In genomic region chr7:127585044-127585953, GRCh38 we compare ENCODE assay signal across 9 cellular contexts. TPM values are rescaled to one million over a fixed set of nuclear protein-coding genes. Genes with fewer than 3 reads are reported as not detected.
DNase-seq lines count a peak whose midpoint lies in the region; ATAC-seq, FAIRE-seq and TF ChIP-seq lines count a peak whose summit lies in the region.
"Had no signal": no experiment of that assay in that cellular context is flagged by ENCODE, and none has a peak within 500 bp of the region (broad histone marks: within the 10 kb centered on the region; RNA-seq: fewer than 3 reads in every experiment).

Gene GCC1 (minus strand): TSS chr7:127585596. CDS start chr7:127585182, 414 bp downstream.

- no peak for FAIRE-seq in kidney (lab: Jason Lieb, UNC)
- FAIRE-seq: colon had no signal

- H3K9ac ChIP-seq in kidney (ENCODE audit: low read length in 2 of 2), result peak within 1 kb of the TSS; percentile 72 to 84

- TF ChIP-seq POLR2A in GM18951 (IDR thresholded peaks at IDR 0.05; ENCODE audit: extremely low read depth, insufficient read depth, insufficient read length), result peak; percentile 91

- peaks cover 9 to 16% of the 10 kb centered on the region in 2 donors for H3K36me3 ChIP-seq in kidney (ENCODE audit: control insufficient read depth in 1 of 2, insufficient read depth in 2 of 2, low read length in 2 of 2)

- in situ Hi-C loops in GM18951 (cut with MboI; ENCODE audit: low sequenced_read_pairs, unreplicated experiment), result no loop called here

- ATAC-seq in HG03175 (IDR thresholded peaks at IDR 0.05; ENCODE audit: unreplicated experiment), result peak; percentile 80

- intact Hi-C loops in kidney (cut with DNase I), result no loop called here

- TF ChIP-seq CTCF in AG09319 (IDR thresholded peaks at IDR 0.05; ENCODE audit: low read depth, low read length) (no peak), kidney (IDR thresholded peaks at IDR 0.05; ENCODE audit: borderline replicate concordance, extremely low read depth, insufficient read depth) (no peak)

- H3K27ac ChIP-seq in kidney (ENCODE audit: low read depth in 2 of 2, low read length in 2 of 2), result peak within 1 kb of the TSS; percentile 63 to 78

- peak; percentile 59 for DNase-seq in AG09319 (ENCODE audit: extremely low read depth, low read depth)
- peak; percentile 28 to 89 for DNase-seq in NCI-H446 (lab: John Stamatoyannopoulos, UW)
- DNase-seq in activated CD4-positive, CD25-positive, alpha-beta regulatory T cell treated with anti-CD3 and anti-CD28 coated beads, Interleukin-2, amount 50 U/mL, for 72 hours, result peak; percentile 96
- peak; percentile 90 for DNase-seq in cerebellar cortex (ENCODE audit: low spot score)
- DNase-seq in kidney, result peak; percentile 97
- DNase-seq in stimulated activated CD4-positive, alpha-beta T cell treated with anti-CD3 and anti-CD28 coated beads, Interleukin-15, amount 100 ng/mL, for 24 hours, result peak; percentile 94

- peak within 1 kb of the TSS; percentile 89 to 95 for H3K4me3 ChIP-seq in kidney (ENCODE audit: low read length in 2 of 2)

- peaks cover 19 to 47% of the 10 kb centered on the region in 2 donors for H3K4me1 ChIP-seq in kidney (ENCODE audit: control insufficient read depth in 1 of 2, insufficient read depth in 1 of 2, low read depth in 1 of 2, low read length in 2 of 2)

- H3K9me3 ChIP-seq in kidney (ENCODE audit: control insufficient read depth in 1 of 2, low read length in 2 of 2), result no peaks in the 10 kb centered on the region

RNA-seq across cellular contexts. Expression of gene GCC1, which starts in this region (rescaled TPM):
- total RNA-seq in kidney, result 16.7 TPM
- 6.9 TPM for polyA plus RNA-seq in kidney (ENCODE audit: insufficient read depth, low read depth, low replicate concordance)

Comparison
In these comparisons a context has a peak if more than half of its experiments do, and no peak if none do; other contexts are left out.
1. Peak in every context shown above with its lines: DNase-seq, ATAC-seq, H3K4me3 ChIP-seq and H3K27ac ChIP-seq.